Comparison of ENCODE assay signal across 17 cellular contexts in genomic region chr3:183930069-183930468, GRCh38.
"Had no signal": no experiment of that assay in that cellular context is flagged by ENCODE, and none has a peak within 500 bp of the region (broad histone marks: within the 10 kb centered on the region; RNA-seq: fewer than 3 reads in every experiment).

No MANE protein-coding gene starts in this region.

- DNase-seq: activated CD4-positive, CD25-positive, alpha-beta regulatory T cell treated with anti-CD3 and anti-CD28 coated beads, Interleukin-2, amount 50 U/mL, for 72 hours; activated CD8-positive, alpha-beta memory T cell treated with anti-CD3 and anti-CD28 coated beads for 24 hours; activated CD8-positive, alpha-beta memory T cell treated with anti-CD3 and anti-CD28 coated beads, Interleukin-2, amount 50 U/mL, for 48 hours; activated effector memory CD4-positive, alpha-beta T cell treated with Interleukin-2 at 50 U/mL for 16 hours; activated naive CD4-positive, alpha-beta T cell treated with anti-CD3 and anti-CD28 coated beads, Interleukin-2, amount 10 ng/mL, durations not matched to agents 7 days and 5 days; activated T-cell treated with anti-CD3 and anti-CD28 coated beads, Interleukin-2, amount 50 U/mL, for 48 hours; aorta; brain microvascular endothelial cell; effector CD8-positive, alpha-beta T cell; mesenchymal stem cell; stimulated activated naive CD4-positive, alpha-beta T cell; T1000; tibial artery had no signal

- H3K9me3 ChIP-seq: tibial artery, vagina had no signal

- ATAC-seq: esophagus mucosa; natural killer cell treated with Interleukin-12 subunit alpha and Interleukin-12 subunit beta and Interleukin-15 and Interleukin-18, amount 100 ng/mL, for 72 hours had no signal

- H3K4me1 ChIP-seq: parathyroid adenoma, tibial artery, vagina had no signal

- H3K27ac Mint-ChIP-seq: activated naive CD4-positive, alpha-beta T cell treated with anti-CD3 and anti-CD28 coated beads, Interleukin-2, amount 10 ng/mL, durations not matched to agents 7 days and 5 days; natural killer cell treated with Interleukin-12 subunit alpha and Interleukin-12 subunit beta and Interleukin-15 and Interleukin-18, amount 100 ng/mL, for 72 hours had no signal

- H3K4me1 Mint-ChIP-seq: activated naive CD4-positive, alpha-beta T cell treated with anti-CD3 and anti-CD28 coated beads, Interleukin-2, amount 10 ng/mL, durations not matched to agents 7 days and 5 days had no signal

- H3K4me3 Mint-ChIP-seq: activated naive CD4-positive, alpha-beta T cell treated with anti-CD3 and anti-CD28 coated beads, Interleukin-2, amount 10 ng/mL, durations not matched to agents 7 days and 5 days; natural killer cell treated with Interleukin-12 subunit alpha and Interleukin-12 subunit beta and Interleukin-15 and Interleukin-18, amount 100 ng/mL, for 72 hours had no signal

- H3K27me3 ChIP-seq: brain microvascular endothelial cell, tibial artery, vagina had no signal

- H3K27me3 Mint-ChIP-seq: activated naive CD4-positive, alpha-beta T cell treated with anti-CD3 and anti-CD28 coated beads, Interleukin-2, amount 10 ng/mL, durations not matched to agents 7 days and 5 days; natural killer cell treated with Interleukin-12 subunit alpha and Interleukin-12 subunit beta and Interleukin-15 and Interleukin-18, amount 100 ng/mL, for 72 hours had no signal

- H3K4me3 ChIP-seq: tibial artery, vagina had no signal

- H3K9me3 Mint-ChIP-seq: activated naive CD4-positive, alpha-beta T cell treated with anti-CD3 and anti-CD28 coated beads, Interleukin-2, amount 10 ng/mL, durations not matched to agents 7 days and 5 days; natural killer cell treated with Interleukin-12 subunit alpha and Interleukin-12 subunit beta and Interleukin-15 and Interleukin-18, amount 100 ng/mL, for 72 hours had no signal
